ENCODE assay signal across 1 cellular context in genomic region chr5:74516217-74516636, GRCh38.
TF ChIP-seq lines count a peak whose summit lies in the region.

No MANE protein-coding gene starts in this region.

TF ChIP-seq in A549, 52 proteins besides CTCF, POLR2A, EP300 and RAD21 (continued from another document):
- no peak for TF ChIP-seq HMGXB4 (CRISPR knock-in tag; IDR thresholded peaks at IDR 0.05; ENCODE audit: borderline replicate concordance)
